9 cellular contexts compared by ENCODE assay signal in genomic region chr15:78070049-78070698, GRCh38. TPM values are rescaled to one million over a fixed set of nuclear protein-coding genes. Genes with fewer than 3 reads are reported as not detected.
DNase-seq lines count a peak whose midpoint lies in the region; ATAC-seq, FAIRE-seq and TF ChIP-seq lines count a peak whose summit lies in the region.
"Had no signal": no experiment of that assay in that cellular context is flagged by ENCODE, and none has a peak within 500 bp of the region (broad histone marks: within the 10 kb centered on the region; RNA-seq: fewer than 3 reads in every experiment).

No MANE protein-coding gene starts in this region.

- H3K27me3 ChIP-seq in DOHH2 (ENCODE audit: control insufficient read depth, low read length) (no peaks in the 10 kb centered on the region), OCI-LY1 (ENCODE audit: insufficient read depth, low read length) (no peaks in the 10 kb centered on the region), K562 (ENCODE audit: control insufficient read depth in 2 of 2, insufficient read depth in 2 of 2, low read length in 2 of 2) (no peaks in the 10 kb centered on the region), psoas muscle (ENCODE audit: insufficient read depth in 3 of 3, low read length in 2 of 3) (no peaks in the 10 kb centered on the region), WERI-Rb-1 (ENCODE audit: insufficient read depth, low read depth, severe bottlenecking) (no peaks in the 10 kb centered on the region)

- TF ChIP-seq RAD21 in K562 (CRISPR knock-in tag; conservative IDR thresholded peaks at IDR 0.05 in 1 of 2, IDR thresholded peaks at IDR 0.05 in 1 of 2), result no peak

- no peaks in the 10 kb centered on the region for H3K9me2 ChIP-seq in DOHH2 (replicated peaks; ENCODE audit: control insufficient read depth, low read length)
- no peaks in the 10 kb centered on the region for H3K9me2 ChIP-seq in OCI-LY1 (ENCODE audit: low read depth, low read length)

- H3K9me3 ChIP-seq in DOHH2 (ENCODE audit: control insufficient read depth, insufficient read depth, low read length), result no peaks in the 10 kb centered on the region
- H3K9me3 ChIP-seq in OCI-LY1 (ENCODE audit: low read length), result no peaks in the 10 kb centered on the region
- H3K9me3 ChIP-seq in K562 (replicated peaks; ENCODE audit: control insufficient read depth, insufficient read depth, low read depth, low read length), result no peaks in the 10 kb centered on the region
- no peaks in the 10 kb centered on the region for H3K9me3 ChIP-seq in psoas muscle
- no peaks in the 10 kb centered on the region for H3K9me3 ChIP-seq in WERI-Rb-1 (ENCODE audit: severe bottlenecking)

- no peak for FAIRE-seq in K562 (lab: Jason Lieb, UNC)

- H3K79me2 ChIP-seq in DOHH2 (ENCODE audit: control insufficient read depth, low read length) (peaks cover 80% of the 10 kb centered on the region), OCI-LY1 (ENCODE audit: insufficient read depth, low read length) (peaks cover 62% of the 10 kb centered on the region), K562 (ENCODE audit: control insufficient read depth, insufficient read depth, low read length) (peaks cover 20% of the 10 kb centered on the region; the same call in 2 of the 3 replicates)

- H3K36me3 ChIP-seq in DOHH2 (ENCODE audit: control insufficient read depth, low read length), result peaks cover 5% of the 10 kb centered on the region; the same call in 1 of the 2 replicates
- H3K36me3 ChIP-seq in OCI-LY1 (ENCODE audit: insufficient read depth, low read length), result peaks cover 6% of the 10 kb centered on the region; the same call in 1 of the 2 replicates
- H3K36me3 ChIP-seq in K562 (ENCODE audit: control insufficient read depth, insufficient read depth, low read length), result no peaks in the 10 kb centered on the region
- H3K36me3 ChIP-seq in psoas muscle (ENCODE audit: insufficient read depth in 1 of 2, low read depth in 1 of 2), result no peaks in the 10 kb centered on the region
- peaks cover 4% of the 10 kb centered on the region for H3K36me3 ChIP-seq in WERI-Rb-1

- H3K9ac ChIP-seq in OCI-LY1 (ENCODE audit: low read length), result peak overlapping the region; percentile 26; the same call in 1 of the 2 replicates
- no peak overlapping the region for H3K9ac ChIP-seq in K562 (ENCODE audit: insufficient read depth in 1 of 2, low read depth in 2 of 2, low read length in 2 of 2)

- TF ChIP-seq CTCF in DOHH2 (IDR thresholded peaks at IDR 0.05; ENCODE audit: low read depth, low read length, poor library complexity, severe bottlenecking), result no peak
- TF ChIP-seq CTCF in OCI-LY1 (IDR thresholded peaks at IDR 0.05; ENCODE audit: low read length), result no peak
- TF ChIP-seq CTCF in K562 (IDR thresholded peaks at IDR 0.05 in 2 of 3, conservative IDR thresholded peaks at IDR 0.05 in 1 of 3; ENCODE audit: insufficient read depth in 2 of 3, low read depth in 1 of 3, low read length in 3 of 3), result no peak
- TF ChIP-seq CTCF in psoas muscle (IDR thresholded peaks at IDR 0.05), result no peak
- TF ChIP-seq CTCF in WERI-Rb-1 (IDR thresholded peaks at IDR 0.05; ENCODE audit: low read depth, low read length), result no peak

- 49% methylated on average over 4 of the region's 4 CpGs for WGBS in K562 (ENCODE audit: insufficient coverage, low coverage, missing lambda C conversion rate)
- WGBS in psoas muscle, 3 donors, result 77 to 84% (median 80%) methylated on average over 4 of the region's 4 CpGs

- no peaks in the 10 kb centered on the region for H3K9me1 ChIP-seq in K562 (ENCODE audit: control insufficient read depth, insufficient read depth, low read length)

- POLR2A ChIA-PET in K562 (lab: Yijun Ruan, JAX), result interaction anchor here (0.6 to 2.3 kb wide), 4 partner anchors 11 to 718 kb away, joined by 3 to 9 read pairs (median 4); no protein-coding TSS in a partner anchor

- H3K4me1 ChIP-seq in DOHH2 (ENCODE audit: control insufficient read depth, low read length) (peaks cover 51% of the 10 kb centered on the region), OCI-LY1 (ENCODE audit: insufficient read depth, low read length, severe bottlenecking) (peaks cover 81% of the 10 kb centered on the region), K562 (replicated peaks in 1 of 2; ENCODE audit: control insufficient read depth in 2 of 2, insufficient read depth in 2 of 2, low read length in 2 of 2) (peaks cover 0 to 37% of the 10 kb centered on the region in 2 experiments; a peak in 3 of 5 replicates), psoas muscle (peaks cover 78% of the 10 kb centered on the region)

- no TSS peak for BruUV-seq in K562 (replicated peaks; lab: Mats Ljungman, UMichigan)

- DNase-seq in K562 (ENCODE audit: extremely low read depth in 1 of 4, low spot score in 3 of 4), result peak in 2 of 4 experiments; percentile 28 to 40
- no peak for DNase-seq in psoas muscle
- DNase-seq in WERI-Rb-1, result no peak
- no peak for DNase-seq in NCI-H1436 treated with DMSO at 0.1 percent for 48 hours (lab: John Stamatoyannopoulos, UW)

- intact Hi-C loops in K562 (cut with micrococcal nuclease) (no loop called here), psoas muscle (cut with DNase I) (no loop called here)

- no peak for TF ChIP-seq EP300 in K562 (IDR thresholded peaks at IDR 0.05; ENCODE audit: low read length)

- H2AFZ ChIP-seq in OCI-LY1 (ENCODE audit: low read length), result no peak overlapping the region
- H2AFZ ChIP-seq in K562 (ENCODE audit: low read depth, low read length), result no peak overlapping the region; the same call in 1 of the 2 replicates

- in situ Hi-C loops in K562 (cut with MboI), result no loop called here

- no peak for TF ChIP-seq POLR2A in K562 (conservative IDR thresholded peaks at IDR 0.05)

- H3K27ac ChIP-seq in DOHH2 (ENCODE audit: low read depth, low read length), result no peak overlapping the region
- peak overlapping the region; percentile 88 for H3K27ac ChIP-seq in OCI-LY1 (ENCODE audit: low read depth, low read length, poor library complexity, severe bottlenecking)
- peak overlapping the region; percentile 42; the same call in 1 of the 3 replicates for H3K27ac ChIP-seq in K562 (ENCODE audit: extremely low read depth, low read depth, low read length)
- H3K27ac ChIP-seq in psoas muscle, result peak overlapping the region; percentile 56
- no peak overlapping the region for H3K27ac ChIP-seq in WERI-Rb-1

- ATAC-seq in K562, result peak; percentile 60; the same call in 2 of the 3 replicates
- no peak for ATAC-seq in psoas muscle
- ATAC-seq in GM18861 (IDR thresholded peaks at IDR 0.05; ENCODE audit: unreplicated experiment), result no peak
- ATAC-seq in GM18907 (IDR thresholded peaks at IDR 0.05; ENCODE audit: unreplicated experiment), result no peak

- H3K4me2 ChIP-seq in DOHH2 (ENCODE audit: low read length) (peak overlapping the region; percentile 14; the same call in 1 of the 2 replicates), OCI-LY1 (ENCODE audit: low read length) (peak overlapping the region; percentile 56), K562 (ENCODE audit: insufficient read depth, low read length) (peak overlapping the region; percentile 11; the same call in 1 of the 2 replicates)

- CTCF ChIA-PET in K562 (lab: Yijun Ruan, JAX; ENCODE audit: low intra/inter-chr PET ratio), result no interaction called here

- H3F3A ChIP-seq in DOHH2 (ENCODE audit: control insufficient read depth, insufficient read depth), result peaks cover 4% of the 10 kb centered on the region; the same call in 1 of the 2 replicates
- no peaks in the 10 kb centered on the region for H3F3A ChIP-seq in OCI-LY1 (ENCODE audit: insufficient read depth, low read length)

- H3K4me3 ChIP-seq in DOHH2 (ENCODE audit: low read length), result no peak overlapping the region
- peak overlapping the region; percentile 32 for H3K4me3 ChIP-seq in OCI-LY1 (ENCODE audit: low read depth, low read length, poor library complexity, severe bottlenecking)
- H3K4me3 ChIP-seq in K562, result no peak overlapping the region
- H3K4me3 ChIP-seq in psoas muscle, result no peak overlapping the region
- no peak overlapping the region for H3K4me3 ChIP-seq in WERI-Rb-1 (ENCODE audit: low read depth, low read length)

- H4K20me1 ChIP-seq in DOHH2 (ENCODE audit: control insufficient read depth, insufficient read depth, low read depth, low read length), result 0 out of 2 replicates have a peak, but pooled peaks cover 5% of the 10 kb centered on the region
- H4K20me1 ChIP-seq in OCI-LY1 (ENCODE audit: insufficient read depth, low read length), result no peaks in the 10 kb centered on the region
- H4K20me1 ChIP-seq in K562 (replicated peaks; ENCODE audit: control insufficient read depth, insufficient read depth, low read length), result peaks cover 8% of the 10 kb centered on the region

RNA-seq across cellular contexts. Expression of gene TBC1D2B, which starts 7.3 kb away (rescaled TPM):
- 51.5 and 55.8 TPM in 2 replicates for total RNA-seq in K562 (2011; cell fraction: chromatin; rRNA removed; ENCODE audit: low replicate concordance)
- total RNA-seq in K562 (2011; cell fraction: nucleolus; rRNA removed), result 24.0 and 27.9 TPM in 2 replicates
- 23.0 and 24.5 TPM in 2 replicates for total RNA-seq in K562 (2011; cell fraction: nucleoplasm; rRNA removed)
- total RNA-seq in K562 (2014; rRNA removed) (5.1 and 6.2 TPM in 2 replicates), K562 (2014; rRNA removed; fragmentation: Illumina TruSeq; extraction: Trizol) (8.9 and 9.3 TPM in 2 replicates), K562 (2015; rRNA removed; fragmentation: Illumina TruSeq; extraction: Trizol) (7.8 and 8.9 TPM in 2 replicates), K562 (2021) (10.1 and 10.7 TPM in 2 replicates), psoas muscle (10 to 100 TPM in 1 of 4 donors, 1 to 10 TPM in 3; 6.8 to 11.8 (median 8.8) TPM)
- polyA plus RNA-seq in K562 (2011; rRNA removed) (13.7 and 16.3 TPM in 2 replicates), K562 (2014; fragmentation: Illumina TruSeq; extraction: Trizol) (7.7 and 9.2 TPM in 2 replicates), K562 (2014; fragmentation: Nextera tagmentation; extraction: Ambion mirVana) (under 1 TPM; 0.15 to 0.48 TPM), K562 (2014; rRNA removed) (6.5 and 6.9 TPM in 2 replicates), psoas muscle (1 to 10 TPM; 2.8 to 5.6 (median 3.4) TPM)
- 9.0 and 12.5 TPM in 2 replicates for polyA plus RNA-seq in K562 (2011; cell fraction: cytosol; rRNA removed)
- 28.9 and 35.0 TPM in 2 replicates for polyA plus RNA-seq in K562 (2011; cell fraction: nucleus; rRNA removed)
- 5.8 and 15.9 TPM in 2 replicates for polyA plus RNA-seq in K562 (2012)
- 10.0 and 13.7 TPM in 2 replicates for polyA minus RNA-seq in K562 (2011; rRNA and poly(A)+ RNA removed)
- polyA minus RNA-seq in K562 (2011; cell fraction: cytosol; rRNA and poly(A)+ RNA removed), result 5.5 and 8.6 TPM in 2 replicates
- polyA minus RNA-seq in K562 (2011; cell fraction: nucleus; rRNA and poly(A)+ RNA removed), result 7.5 and 11.8 TPM in 2 replicates

RNA-seq across cellular contexts. Expression of gene SH2D7, which starts 22.2 kb away (rescaled TPM):
- total RNA-seq in K562 (2011; cell fraction: chromatin; rRNA removed; ENCODE audit: low replicate concordance), result not detected in 2 replicates
- total RNA-seq in K562 (2011; cell fraction: nucleolus; rRNA removed), result not detected in 2 replicates
- total RNA-seq in K562 (2011; cell fraction: nucleoplasm; rRNA removed), result not detected in 2 replicates
- not detected in 2 replicates for total RNA-seq in K562 (2014; rRNA removed)
- total RNA-seq in K562 (2014; rRNA removed; fragmentation: Illumina TruSeq; extraction: Trizol), result not detected in 2 replicates
- total RNA-seq in K562 (2015; rRNA removed; fragmentation: Illumina TruSeq; extraction: Trizol), result not detected in 2 replicates
- total RNA-seq in K562 (2021), result not detected in 2 replicates
- not detected in 2 replicates for polyA plus RNA-seq in K562 (2011; rRNA removed)
- not detected in 2 replicates for polyA plus RNA-seq in K562 (2011; cell fraction: cytosol; rRNA removed)
- not detected in 2 replicates for polyA plus RNA-seq in K562 (2011; cell fraction: nucleus; rRNA removed)
- 0.10 and 0.19 TPM in 2 replicates for polyA plus RNA-seq in K562 (2012)
- not detected in 2 replicates for polyA plus RNA-seq in K562 (2014; fragmentation: Illumina TruSeq; extraction: Trizol)
- polyA plus RNA-seq in K562 (2014; fragmentation: Nextera tagmentation; extraction: Ambion mirVana), result not detected
- polyA plus RNA-seq in K562 (2014; rRNA removed), result not detected in 2 replicates
- not detected in 2 replicates for polyA minus RNA-seq in K562 (2011; rRNA and poly(A)+ RNA removed)
- polyA minus RNA-seq in K562 (2011; cell fraction: cytosol; rRNA and poly(A)+ RNA removed), result not detected in 2 replicates
- polyA minus RNA-seq in K562 (2011; cell fraction: nucleus; rRNA and poly(A)+ RNA removed), result not detected in 2 replicates
- not detected for total RNA-seq in psoas muscle
- polyA plus RNA-seq in psoas muscle, result not detected
- total RNA-seq: kidney epithelial cell had no signal

Comparison
In these comparisons a context has a peak if more than half of its experiments do, and no peak if none do; other contexts are left out.
1. H3K27ac ChIP-seq: peak in OCI-LY1 (single experiment), K562 (single experiment) and psoas muscle (single experiment); none in DOHH2 (single experiment) and WERI-Rb-1 (single experiment).
2. Peak in every context shown above with its lines, with median percentiles within 50 percentile points of each other: H3K4me2 ChIP-seq.